22 cellular contexts compared by ENCODE assay signal in genomic region chr13:98965325-98965724, GRCh38. TPM values are rescaled to one million over a fixed set of nuclear protein-coding genes. Genes with fewer than 3 reads are reported as not detected.
DNase-seq lines count a peak whose midpoint lies in the region; ATAC-seq, FAIRE-seq and TF ChIP-seq lines count a peak whose summit lies in the region.
"Had no signal": no experiment of that assay in that cellular context is flagged by ENCODE, and none has a peak within 500 bp of the region (broad histone marks: within the 10 kb centered on the region; RNA-seq: fewer than 3 reads in every experiment).

No MANE protein-coding gene starts in this region.

- no peak for TF ChIP-seq CTCF in heart right ventricle (IDR thresholded peaks at IDR 0.05)

- peaks cover 3% of the 10 kb centered on the region for H3K9me3 Mint-ChIP-seq in activated T-helper 17 cell treated with anti-CD3 and anti-CD28 coated beads, Interleukin-2, amount 50 U/mL, for 72 hours
- H3K9me3 Mint-ChIP-seq: CD8-positive, alpha-beta memory T cell; T-helper 1 cell treated with Interleukin-12 subunit alpha and Interleukin-12 subunit beta and Interleukin-4 antibody, amounts not matched to agents 30 μg/mL and 1 μg/mL, for 36 hours had no signal

- peaks cover 15% of the 10 kb centered on the region for H3K4me1 Mint-ChIP-seq in activated T-helper 17 cell treated with anti-CD3 and anti-CD28 coated beads, Interleukin-2, amount 50 U/mL, for 72 hours

- peak overlapping the region in 7 of 10 donors; percentile 44 to 85 (median 68) for H3K27ac ChIP-seq in heart right ventricle
- H3K27ac ChIP-seq: BLaER1, GM23248 had no signal

- H3K27me3 Mint-ChIP-seq in activated T-helper 17 cell treated with anti-CD3 and anti-CD28 coated beads, Interleukin-2, amount 50 U/mL, for 72 hours, result no peaks in the 10 kb centered on the region
- H3K27me3 Mint-ChIP-seq: CD8-positive, alpha-beta memory T cell had no signal

- H3K4me3 Mint-ChIP-seq in activated T-helper 17 cell treated with anti-CD3 and anti-CD28 coated beads, Interleukin-2, amount 50 U/mL, for 72 hours, result no peak overlapping the region
- H3K4me3 Mint-ChIP-seq: CD8-positive, alpha-beta memory T cell; T-helper 1 cell treated with Interleukin-12 subunit alpha and Interleukin-12 subunit beta and Interleukin-4 antibody, amounts not matched to agents 30 μg/mL and 1 μg/mL, for 36 hours had no signal

- peak overlapping the region; percentile 3 for H3K27ac Mint-ChIP-seq in activated T-helper 17 cell treated with anti-CD3 and anti-CD28 coated beads, Interleukin-2, amount 50 U/mL, for 72 hours
- H3K27ac Mint-ChIP-seq: T-helper 1 cell treated with Interleukin-12 subunit alpha and Interleukin-12 subunit beta and Interleukin-4 antibody, amounts not matched to agents 30 μg/mL and 1 μg/mL, for 36 hours had no signal

- no peaks in the 10 kb centered on the region for H3K36me3 ChIP-seq in heart right ventricle
- H3K36me3 ChIP-seq: BLaER1 had no signal

- H3K4me1 ChIP-seq in heart right ventricle, result peaks cover 32 to 100% (median 75%) of the 10 kb centered on the region in 9 donors

- no peak for FAIRE-seq in HTR-8/SVneo (lab: Jason Lieb, UNC)
- FAIRE-seq: A204.1, D721Med, GM12891, GM18507, K562 had no signal

- no peaks in the 10 kb centered on the region for H3K36me3 Mint-ChIP-seq in activated T-helper 17 cell treated with anti-CD3 and anti-CD28 coated beads, Interleukin-2, amount 50 U/mL, for 72 hours (ENCODE audit: low read depth)

- 52 to 68% methylated on average over 2 of the region's 2 CpGs for WGBS in heart right ventricle, 2 donors

- intact Hi-C loops in heart right ventricle (cut with DNase I), result loop anchor here in 1 of 10 donors (10.0 kb wide), 1 partner anchor 51 kb away; no protein-coding TSS in a partner anchor
- intact Hi-C loops in left cardiac atrium (cut with DNase I), result loop anchor here in 1 of 2 donors (10.0 kb wide), 1 partner anchor 51 kb away; no protein-coding TSS in a partner anchor

- H3K27me3 ChIP-seq in heart right ventricle, result no peaks in the 10 kb centered on the region
- H3K27me3 ChIP-seq: BLaER1 had no signal

- no peak overlapping the region for H3K4me3 ChIP-seq in heart right ventricle
- H3K4me3 ChIP-seq: BLaER1, GM23248, K562 had no signal

- DNase-seq in heart right ventricle, result no peak
- no peak for DNase-seq in left cardiac atrium
- peak; percentile 32 for DNase-seq in NCI-H146 (lab: John Stamatoyannopoulos, UW)
- peak; percentile 31 for DNase-seq in NCI-H2227 (lab: John Stamatoyannopoulos, UW; ENCODE audit: unreplicated experiment)
- DNase-seq in CD1c-positive myeloid dendritic cell (ENCODE audit: extremely low spot score), result no peak
- DNase-seq in HTR-8/SVneo (ENCODE audit: insufficient read length, low spot score), result no peak
- DNase-seq: CD8-positive, alpha-beta memory T cell; GF-D8; GM23248; HCEC 1CT; NCI-H524 treated with DMSO at 0.1 percent for 48 hours; OCI-M1; RPMI8226 had no signal

- H3K9me3 ChIP-seq in heart right ventricle, result no peaks in the 10 kb centered on the region
- H3K9me3 ChIP-seq: BLaER1 had no signal

- ATAC-seq in heart right ventricle (no peak), left cardiac atrium (no peak), HG03045 (IDR thresholded peaks at IDR 0.05; ENCODE audit: unreplicated experiment) (no peak)
- ATAC-seq in activated T-helper 17 cell treated with anti-CD3 and anti-CD28 coated beads, Interleukin-2, amount 50 U/mL, for 72 hours (replicated peaks), result no peak
- ATAC-seq: K562 had no signal

RNA-seq across cellular contexts. Expression of gene DOCK9, which starts 12.5 kb away (rescaled TPM):
- 10 to 100 TPM; 31.6 to 73.7 (median 43.4) TPM for total RNA-seq in heart right ventricle
- 10 to 100 TPM; 32.0 to 45.3 TPM for polyA plus RNA-seq in heart right ventricle
- 10 to 100 TPM; 42.1 to 67.5 TPM for total RNA-seq in left cardiac atrium
- 10 to 100 TPM; 50.2 to 70.4 TPM for total RNA-seq in activated T-helper 17 cell treated with anti-CD3 and anti-CD28 coated beads, Interleukin-2, amount 50 U/mL, for 72 hours

Comparison
In these comparisons a context has a peak if more than half of its experiments do, and no peak if none do; other contexts are left out.
1. DNase-seq: peak in NCI-H146 (single experiment) and NCI-H2227 (single experiment); none in heart right ventricle (0 of 2), left cardiac atrium (single experiment), CD1c-positive myeloid dendritic cell (single experiment) and HTR-8/SVneo (single experiment).